ENCODE assay signal across 9 cellular contexts in genomic region chr4:173264960-173265281, GRCh38.
DNase-seq lines count a peak whose midpoint lies in the region; ATAC-seq and TF ChIP-seq lines count a peak whose summit lies in the region.
"Had no signal": no experiment of that assay in that cellular context is flagged by ENCODE, and none has a peak within 500 bp of the region (broad histone marks: within the 10 kb centered on the region; RNA-seq: fewer than 3 reads in every experiment).

No MANE protein-coding gene starts in this region.

- TF ChIP-seq CTCF in KMS-11 (conservative IDR thresholded peaks at IDR 0.05; ENCODE audit: low read depth, low read length) (no peak), colonic mucosa (IDR thresholded peaks at IDR 0.05) (no peak)

- peaks cover 5% of the 10 kb centered on the region for H3K36me3 Mint-ChIP-seq in activated naive CD4-positive, alpha-beta T cell treated with anti-CD3 and anti-CD28 coated beads, Interleukin-2, amount 50 U/mL, for 24 hours
- H3K36me3 Mint-ChIP-seq in effector memory CD8-positive, alpha-beta T cell (ENCODE audit: insufficient read depth) = peaks cover 6% of the 10 kb centered on the region
- no peaks in the 10 kb centered on the region for H3K36me3 Mint-ChIP-seq in stimulated activated effector memory CD8-positive, alpha-beta T cell treated with anti-CD3 and anti-CD28 coated beads, Interleukin-12 subunit alpha, Interleukin-12 subunit beta, amount 100 ng/mL, for 72 hours

- H3K9me3 Mint-ChIP-seq in activated naive CD4-positive, alpha-beta T cell treated with anti-CD3 and anti-CD28 coated beads, Interleukin-2, amount 50 U/mL, for 24 hours = no peaks in the 10 kb centered on the region
- no peaks in the 10 kb centered on the region for H3K9me3 Mint-ChIP-seq in effector memory CD8-positive, alpha-beta T cell
- H3K9me3 Mint-ChIP-seq in stimulated activated effector memory CD8-positive, alpha-beta T cell treated with anti-CD3 and anti-CD28 coated beads, Interleukin-12 subunit alpha, Interleukin-12 subunit beta, amount 100 ng/mL, for 72 hours = no peaks in the 10 kb centered on the region

- H3K4me2 ChIP-seq in KMS-11 = peak overlapping the region; percentile 79

- H3K36me3 ChIP-seq in KMS-11 (ENCODE audit: insufficient read depth) (no peaks in the 10 kb centered on the region), colonic mucosa (no peaks in the 10 kb centered on the region)
- H3K36me3 ChIP-seq: right lobe of liver had no signal

- no peaks in the 10 kb centered on the region for H3K27me3 ChIP-seq in KMS-11 (ENCODE audit: insufficient read depth, low read depth)
- no peaks in the 10 kb centered on the region for H3K27me3 ChIP-seq in colonic mucosa
- H3K27me3 ChIP-seq: right lobe of liver had no signal

- peak overlapping the region; percentile 75 for H3K27ac ChIP-seq in KMS-11
- H3K27ac ChIP-seq in colonic mucosa = no peak overlapping the region
- H3K27ac ChIP-seq: right lobe of liver had no signal

- no peak overlapping the region; the same call in 1 of the 2 replicates for H3K9ac ChIP-seq in KMS-11
- no peak overlapping the region for H3K9ac ChIP-seq in colonic mucosa (ENCODE audit: low read depth in 2 of 2, low read length in 2 of 2)

- DNase-seq in activated naive CD4-positive, alpha-beta T cell treated with Interleukin-2 at 50 U/mL for 16 hours = no peak
- DNase-seq in effector memory CD8-positive, alpha-beta T cell = no peak
- no peak for DNase-seq in stimulated activated effector memory CD8-positive, alpha-beta T cell treated with anti-CD3 and anti-CD28 coated beads, Interleukin-12 subunit alpha, Interleukin-12 subunit beta, amount 100 ng/mL, for 72 hours (ENCODE audit: low spot score in 2 of 2)
- DNase-seq in colonic mucosa (no peak), pons (ENCODE audit: low spot score) (no peak)
- DNase-seq: right lobe of liver had no signal

- H3K27me3 Mint-ChIP-seq in activated naive CD4-positive, alpha-beta T cell treated with anti-CD3 and anti-CD28 coated beads, Interleukin-2, amount 50 U/mL, for 24 hours = no peaks in the 10 kb centered on the region
- no peaks in the 10 kb centered on the region for H3K27me3 Mint-ChIP-seq in effector memory CD8-positive, alpha-beta T cell

- no peak overlapping the region for H2AFZ ChIP-seq in KMS-11 (ENCODE audit: low read depth)

- H3K4me3 ChIP-seq in KMS-11 (IDR thresholded peaks at IDR 0.05; ENCODE audit: insufficient read depth, low read depth, low read length) (no peak overlapping the region), colonic mucosa (no peak overlapping the region)
- H3K4me3 ChIP-seq: right lobe of liver had no signal

- intact Hi-C loops in colonic mucosa (cut with DNase I) = no loop called here

- peaks cover 36% of the 10 kb centered on the region for H3K4me1 Mint-ChIP-seq in activated naive CD4-positive, alpha-beta T cell treated with anti-CD3 and anti-CD28 coated beads, Interleukin-2, amount 50 U/mL, for 24 hours
- peaks cover 22 to 42% of the 10 kb centered on the region in 2 donors for H3K4me1 Mint-ChIP-seq in effector memory CD8-positive, alpha-beta T cell (ENCODE audit: low read depth in 2 of 2)
- H3K4me1 Mint-ChIP-seq in stimulated activated effector memory CD8-positive, alpha-beta T cell treated with anti-CD3 and anti-CD28 coated beads, Interleukin-12 subunit alpha, Interleukin-12 subunit beta, amount 100 ng/mL, for 72 hours = peaks cover 14% of the 10 kb centered on the region

- no peak for ATAC-seq in effector memory CD8-positive, alpha-beta T cell (replicated peaks)
- no peak for ATAC-seq in stimulated activated effector memory CD8-positive, alpha-beta T cell treated with anti-CD3 and anti-CD28 coated beads, Interleukin-12 subunit alpha, Interleukin-12 subunit beta, amount 100 ng/mL, for 72 hours
- ATAC-seq in HG02623 (IDR thresholded peaks at IDR 0.05; ENCODE audit: unreplicated experiment) = no peak

- H4K20me1 ChIP-seq in KMS-11 (ENCODE audit: insufficient read depth) = peaks cover 4% of the 10 kb centered on the region; the same call in 1 of the 2 replicates

- peaks cover 69% of the 10 kb centered on the region for H3K79me2 ChIP-seq in KMS-11 (ENCODE audit: insufficient read depth, low read depth)

- H3K4me1 ChIP-seq in KMS-11 (ENCODE audit: low read depth, poor library complexity, severe bottlenecking) (peaks cover 65% of the 10 kb centered on the region), colonic mucosa (peaks cover 4% of the 10 kb centered on the region)
- H3K4me1 ChIP-seq: right lobe of liver had no signal

- H3K9me3 ChIP-seq in colonic mucosa = no peaks in the 10 kb centered on the region
- H3K9me3 ChIP-seq: right lobe of liver had no signal

- peak overlapping the region; percentile 73 for H3K4me3 Mint-ChIP-seq in activated naive CD4-positive, alpha-beta T cell treated with anti-CD3 and anti-CD28 coated beads, Interleukin-2, amount 50 U/mL, for 24 hours
- H3K4me3 Mint-ChIP-seq in effector memory CD8-positive, alpha-beta T cell = peak overlapping the region; percentile 21 to 36
- peak overlapping the region; percentile 23 for H3K4me3 Mint-ChIP-seq in stimulated activated effector memory CD8-positive, alpha-beta T cell treated with anti-CD3 and anti-CD28 coated beads, Interleukin-12 subunit alpha, Interleukin-12 subunit beta, amount 100 ng/mL, for 72 hours

- H3K27ac Mint-ChIP-seq in activated naive CD4-positive, alpha-beta T cell treated with anti-CD3 and anti-CD28 coated beads, Interleukin-2, amount 50 U/mL, for 24 hours = peak overlapping the region; percentile 53
- H3K27ac Mint-ChIP-seq in effector memory CD8-positive, alpha-beta T cell = peak overlapping the region; percentile 9 to 15
- peak overlapping the region; percentile 32 for H3K27ac Mint-ChIP-seq in stimulated activated effector memory CD8-positive, alpha-beta T cell treated with anti-CD3 and anti-CD28 coated beads, Interleukin-12 subunit alpha, Interleukin-12 subunit beta, amount 100 ng/mL, for 72 hours

Comparison
In these comparisons a context has a peak if more than half of its experiments do, and no peak if none do; other contexts are left out.
1. H3K4me3 Mint-ChIP-seq: peak in every context shown above with its lines; median percentile 73 in activated naive CD4-positive, alpha-beta T cell treated with anti-CD3 and anti-CD28 coated beads, Interleukin-2, amount 50 U/mL, for 24 hours; 28 in effector memory CD8-positive, alpha-beta T cell; 23 in stimulated activated effector memory CD8-positive, alpha-beta T cell treated with anti-CD3 and anti-CD28 coated beads, Interleukin-12 subunit alpha, Interleukin-12 subunit beta, amount 100 ng/mL, for 72 hours.